Comparison of ENCODE assay signal across 13 cellular contexts in genomic region chr7:80833289-80834104, GRCh38.
DNase-seq lines count a peak whose midpoint lies in the region; ATAC-seq and TF ChIP-seq lines count a peak whose summit lies in the region.
"Had no signal": no experiment of that assay in that cellular context is flagged by ENCODE, and none has a peak within 500 bp of the region (broad histone marks: within the 10 kb centered on the region; RNA-seq: fewer than 3 reads in every experiment).

No MANE protein-coding gene starts in this region.

- no peak overlapping the region for H3K27ac ChIP-seq in upper lobe of right lung
- H3K27ac ChIP-seq: heart left ventricle had no signal

- no peaks in the 10 kb centered on the region for H3K4me1 ChIP-seq in upper lobe of right lung

- intact Hi-C loops in upper lobe of right lung (cut with DNase I), result no loop called here

- ATAC-seq in upper lobe of right lung (no peak), HG03095 (IDR thresholded peaks at IDR 0.05; ENCODE audit: unreplicated experiment) (no peak)
- ATAC-seq: CD8-positive, alpha-beta T cell; heart left ventricle had no signal

- no peaks in the 10 kb centered on the region for H3K9me3 ChIP-seq in upper lobe of right lung
- H3K9me3 ChIP-seq: heart left ventricle, tibial nerve had no signal

- no peaks in the 10 kb centered on the region for H3K36me3 ChIP-seq in upper lobe of right lung
- H3K36me3 ChIP-seq: heart left ventricle, tibial nerve had no signal

- TF ChIP-seq CTCF in upper lobe of right lung (IDR thresholded peaks at IDR 0.05), result no peak

- no peak overlapping the region for H3K4me3 ChIP-seq in upper lobe of right lung
- H3K4me3 ChIP-seq: heart left ventricle, tibial nerve had no signal

- no peaks in the 10 kb centered on the region for H3K27me3 ChIP-seq in upper lobe of right lung
- H3K27me3 ChIP-seq: heart left ventricle, tibial nerve had no signal

- DNase-seq in Daoy (ENCODE audit: low read depth) (peak; percentile 51), NCI-H187 treated with DMSO at 0.1 percent for 48 hours (lab: John Stamatoyannopoulos, UW) (peak; percentile 84), amniotic epithelial cell (ENCODE audit: low read depth) (peak; percentile 44), left kidney (ENCODE audit: low read depth, low spot score) (peak; percentile 76), upper lobe of right lung (no peak), NOMO-1 treated with dmso at 0.1 percent for 144 hours (lab: John Stamatoyannopoulos, UW; ENCODE audit: unreplicated experiment) (no peak)
- no peak for DNase-seq in activated T-cell treated with anti-CD3 and anti-CD28 coated beads, Interleukin-2, amount 50 U/mL, for 1 hour
- DNase-seq: activated gamma-delta T cell; CD8-positive, alpha-beta T cell; RPMI8226 had no signal

Comparison
In these comparisons a context has a peak if more than half of its experiments do, and no peak if none do; other contexts are left out.
1. DNase-seq: peak in Daoy (single experiment), NCI-H187 treated with DMSO at 0.1 percent for 48 hours (single experiment), amniotic epithelial cell (single experiment) and left kidney (single experiment); none in activated T-cell treated with anti-CD3 and anti-CD28 coated beads, Interleukin-2, amount 50 U/mL, for 1 hour (single experiment), upper lobe of right lung (single experiment) and NOMO-1 treated with dmso at 0.1 percent for 144 hours (single experiment).